In genomic region chr20:54642733-54643667, GRCh38 we compare ENCODE assay signal across 1 cellular context.
A peak's percentile ranks its signal among the peaks of the same experiment; 100 is the strongest.
TF ChIP-seq lines count a peak whose summit lies in the region.

No MANE protein-coding gene starts in this region.

TF ChIP-seq in HepG2, 621 proteins besides CTCF, POLR2A, EP300 and RAD21 (continued from another document):
- TF ChIP-seq USF2 (IDR thresholded peaks at IDR 0.05; ENCODE audit: low read depth, low read length) (0 out of 2 replicates have a peak, but pooled peaks have one; percentile 10), USF2 (CRISPR knock-in tag; IDR thresholded peaks at IDR 0.05; ENCODE audit: borderline replicate concordance) (no peak)
- TF ChIP-seq, protein P1, sequence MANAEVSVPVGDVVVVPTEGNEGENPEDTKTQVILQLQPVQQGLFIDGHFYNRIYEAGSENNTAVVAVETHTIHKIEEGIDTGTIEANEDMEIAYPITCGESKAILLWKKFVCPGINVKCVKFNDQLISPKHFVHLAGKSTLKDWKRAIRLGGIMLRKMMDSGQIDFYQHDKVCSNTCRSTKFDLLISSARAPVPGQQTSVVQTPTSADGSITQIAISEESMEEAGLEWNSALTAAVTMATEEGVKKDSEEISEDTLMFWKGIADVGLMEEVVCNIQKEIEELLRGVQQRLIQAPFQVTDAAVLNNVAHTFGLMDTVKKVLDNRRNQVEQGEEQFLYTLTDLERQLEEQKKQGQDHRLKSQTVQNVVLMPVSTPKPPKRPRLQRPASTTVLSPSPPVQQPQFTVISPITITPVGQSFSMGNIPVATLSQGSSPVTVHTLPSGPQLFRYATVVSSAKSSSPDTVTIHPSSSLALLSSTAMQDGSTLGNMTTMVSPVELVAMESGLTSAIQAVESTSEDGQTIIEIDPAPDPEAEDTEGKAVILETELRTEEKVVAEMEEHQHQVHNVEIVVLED (CRISPR knock-in tag; IDR thresholded peaks at IDR 0.05; ENCODE audit: borderline replicate concordance) = no peak
